In genomic region chr15:50378776-50379175, GRCh38 we compare ENCODE assay signal across 15 cellular contexts.
"Had no signal": no experiment of that assay in that cellular context is flagged by ENCODE, and none has a peak within 500 bp of the region (broad histone marks: within the 10 kb centered on the region; RNA-seq: fewer than 3 reads in every experiment).

No MANE protein-coding gene starts in this region.

- H3K9me3 ChIP-seq: gastroesophageal sphincter, ovary, SK-N-SH, tibial artery had no signal

- H3K27ac ChIP-seq: brain microvascular endothelial cell, gastroesophageal sphincter, ovary, tibial artery had no signal

- H3K27ac Mint-ChIP-seq: activated naive CD4-positive, alpha-beta T cell treated with anti-CD3 and anti-CD28 coated beads, Interleukin-2, amount 10 ng/mL, durations not matched to agents 7 days and 5 days had no signal

- H3K9me3 Mint-ChIP-seq: activated naive CD4-positive, alpha-beta T cell treated with anti-CD3 and anti-CD28 coated beads, Interleukin-2, amount 10 ng/mL, durations not matched to agents 7 days and 5 days; neural crest cell had no signal

- H3K27me3 ChIP-seq: brain microvascular endothelial cell, gastroesophageal sphincter, ovary, tibial artery had no signal

- H3K36me3 Mint-ChIP-seq: activated naive CD4-positive, alpha-beta T cell treated with anti-CD3 and anti-CD28 coated beads, Interleukin-2, amount 10 ng/mL, durations not matched to agents 7 days and 5 days had no signal

- H3K36me3 ChIP-seq: brain microvascular endothelial cell, gastroesophageal sphincter, ovary, tibial artery had no signal

- H3K4me3 Mint-ChIP-seq: activated naive CD4-positive, alpha-beta T cell treated with anti-CD3 and anti-CD28 coated beads, Interleukin-2, amount 10 ng/mL, durations not matched to agents 7 days and 5 days; neural crest cell had no signal

- H3K4me1 Mint-ChIP-seq: neural crest cell had no signal

- DNase-seq: activated naive CD4-positive, alpha-beta T cell treated with anti-CD3 and anti-CD28 coated beads, Interleukin-2, amount 10 ng/mL, durations not matched to agents 7 days and 5 days; amygdala; brain microvascular endothelial cell; dermis blood vessel endothelial cell; islet precursor cell; left ventricle myocardium superior; mesendoderm; ovary; SK-N-SH; stimulated activated CD4-positive, alpha-beta T cell treated with anti-CD3 and anti-CD28 coated beads, Interleukin-12 subunit alpha, Interleukin-12 subunit beta, amount 100 ng/mL, for 4 hours; stimulated activated CD4-positive, alpha-beta T cell treated with anti-CD3 and anti-CD28 coated beads, Interleukin-2, amount 100 ng/mL, for 48 hours; tibial artery had no signal

- H3K4me3 ChIP-seq: gastroesophageal sphincter, ovary, tibial artery had no signal

- H3K4me1 ChIP-seq: gastroesophageal sphincter, tibial artery had no signal

- ATAC-seq: gastroesophageal sphincter, left ventricle myocardium superior, Right ventricle myocardium inferior had no signal
